In the genomic region with DNA sequence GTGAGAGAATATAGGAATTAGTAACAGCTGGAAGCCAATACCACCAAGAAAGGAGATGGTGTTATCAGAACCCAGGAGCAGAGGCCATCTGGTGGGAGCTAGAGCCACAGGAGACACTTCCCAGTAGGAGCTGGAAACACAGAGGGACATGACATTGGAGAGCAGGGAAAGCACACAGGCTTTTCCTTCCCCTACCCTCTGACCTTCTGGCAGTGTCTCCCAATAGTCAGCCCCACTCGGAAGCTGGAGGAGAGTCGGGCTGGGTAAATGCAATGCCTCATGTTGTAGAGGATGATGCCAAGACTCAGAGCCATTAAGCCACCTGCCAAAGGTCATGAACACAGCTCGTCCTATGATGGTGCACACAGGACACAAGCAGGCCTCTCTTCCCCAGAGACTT, we compare ENCODE assay signal across 9 cellular contexts.
"Had no signal": no experiment of that assay in that cellular context is flagged by ENCODE, and none has a peak within 500 bp of the region (broad histone marks: within the 10 kb centered on the region; RNA-seq: fewer than 3 reads in every experiment).

No MANE protein-coding gene starts in this region.

- ATAC-seq: GM23338, HCT116 had no signal

- H3K9ac ChIP-seq: GM23248 had no signal

- H3K4me3 ChIP-seq: GM23248, GM23338, HAP-1 had no signal

- H3K4me1 ChIP-seq: HAP-1 had no signal

- H3K36me3 ChIP-seq: HAP-1 had no signal

- DNase-seq: GM23248, GOT3, H7, H9, HCEC 1CT, HFFc6 had no signal

- H3K4me3 Mint-ChIP-seq: GM23338, H9, HFFc6 had no signal

- H3K4me1 Mint-ChIP-seq: GM23338 had no signal

- H2AFZ ChIP-seq: GM23248, GM23338 had no signal

- H3K27ac ChIP-seq: GM23248 had no signal

- H3K4me2 ChIP-seq: GM23338 had no signal

- H3K9me3 Mint-ChIP-seq: GM23338 had no signal

- H3K9me3 ChIP-seq: HAP-1 had no signal

- H3K27ac Mint-ChIP-seq: GM23338, H9, HFFc6 had no signal
